ENCODE assay signal across 23 cellular contexts in genomic region chr2:164781394-164781793, GRCh38.
A peak's percentile ranks its signal among the peaks of the same experiment; 100 is the strongest.
DNase-seq lines count a peak whose midpoint lies in the region; ATAC-seq and TF ChIP-seq lines count a peak whose summit lies in the region.
"Had no signal": no experiment of that assay in that cellular context is flagged by ENCODE, and none has a peak within 500 bp of the region (broad histone marks: within the 10 kb centered on the region; RNA-seq: fewer than 3 reads in every experiment).

No MANE protein-coding gene starts in this region.

- WGBS in lung, 2 donors: 48 to 86% methylated on average over 1 of the region's 1 CpG

- TF ChIP-seq CTCF in dorsolateral prefrontal cortex (IDR thresholded peaks at IDR 0.05 in 54 of 56, conservative IDR thresholded peaks at IDR 0.05 in 2 of 56; ENCODE audit: low read depth in 1 of 56, partially characterized antibody in 56 of 56): no peak
- no peak for TF ChIP-seq CTCF in lung (IDR thresholded peaks at IDR 0.05; ENCODE audit: control extremely low read depth, extremely low read depth)
- TF ChIP-seq CTCF in thoracic aorta (IDR thresholded peaks at IDR 0.05): no peak

- peak overlapping the region; percentile 35 for H3K9ac ChIP-seq in adipocyte (ENCODE audit: low read length)

- H3K36me3 ChIP-seq in adipocyte (ENCODE audit: control insufficient read depth, insufficient read depth, low read length, severe bottlenecking) (no peaks in the 10 kb centered on the region), lung (ENCODE audit: control insufficient read depth in 2 of 2, insufficient read depth in 2 of 2, low read length in 2 of 2) (no peaks in the 10 kb centered on the region), thoracic aorta (no peaks in the 10 kb centered on the region)
- H3K36me3 ChIP-seq: BE2C, SJSA1, uterus had no signal

- no peaks in the 10 kb centered on the region for H3K9me3 ChIP-seq in adipocyte (ENCODE audit: control insufficient read depth, low read length)
- no peaks in the 10 kb centered on the region for H3K9me3 ChIP-seq in lung (ENCODE audit: control insufficient read depth in 2 of 2, insufficient read depth in 1 of 2, low read length in 1 of 2)
- no peaks in the 10 kb centered on the region for H3K9me3 ChIP-seq in thoracic aorta
- H3K9me3 ChIP-seq: BE2C, psoas muscle, SJSA1, uterus had no signal

- H3K4me1 ChIP-seq in adipocyte (ENCODE audit: control insufficient read depth, insufficient read depth, low read length): peaks cover 54% of the 10 kb centered on the region
- H3K4me1 ChIP-seq in lung (ENCODE audit: control insufficient read depth in 2 of 2, insufficient read depth in 2 of 2, low read length in 2 of 2): peaks cover 6 to 31% of the 10 kb centered on the region in 2 donors
- H3K4me1 ChIP-seq in thoracic aorta (ENCODE audit: control insufficient read depth in 1 of 2, low read depth in 2 of 2): peaks cover 37 to 71% of the 10 kb centered on the region in 2 donors
- H3K4me1 ChIP-seq: BE2C, psoas muscle, uterus had no signal

- no peak for DNase-seq in adipocyte (ENCODE audit: low read depth)
- DNase-seq in dorsolateral prefrontal cortex: no peak
- no peak for DNase-seq in lung (ENCODE audit: low spot score)
- DNase-seq in thoracic aorta (ENCODE audit: low spot score): no peak
- DNase-seq in RKO (ENCODE audit: low spot score): no peak
- no peak for DNase-seq in NK-92 (lab: John Stamatoyannopoulos, UW; ENCODE audit: unreplicated experiment)
- no peak for DNase-seq in HK-2 (ENCODE audit: unreplicated experiment)
- DNase-seq: activated CD4-positive, alpha-beta T cell treated with anti-CD3 and anti-CD28 coated beads, Interleukin-2, amount 10 ng/mL, durations not matched to agents 24 days and 14 days; activated CD8-positive, alpha-beta memory T cell treated with anti-CD3 and anti-CD28 coated beads for 24 hours; activated effector memory CD4-positive, alpha-beta T cell treated with anti-CD3 and anti-CD28 coated beads, Interleukin-2, amount 50 U/mL, for 16 hours; BE2C; EL; GOT3; MV-4-11; natural killer cell; NCI-H82; nucleus accumbens; psoas muscle; uterus had no signal

- ATAC-seq in lung (ENCODE audit: insufficient read depth, low FRiP score): peak; percentile 21
- no peak for ATAC-seq in thoracic aorta (ENCODE audit: insufficient number of reproducible peaks, low FRiP score, low read depth)
- ATAC-seq: left lobe of liver; natural killer cell; psoas muscle; stimulated activated memory B cell treated with anti-CD40 and anti-IgM and Interleukin-4, amounts not matched to agents 10 μg/mL and 1 μg/mL and 100 μg/mL, for 72 hours; WTC11 had no signal

- intact Hi-C loops in dorsolateral prefrontal cortex (cut with DNase I): no loop called here

- H3K27ac ChIP-seq in dorsolateral prefrontal cortex: peak overlapping the region in 42 of 59 donors; percentile 1 to 74 (median 40)
- H3K27ac ChIP-seq in lung (ENCODE audit: low read depth in 1 of 2, low read length in 1 of 2): peak overlapping the region in 1 of 2 donors; percentile 29
- peak overlapping the region; percentile 14 to 57 for H3K27ac ChIP-seq in thoracic aorta
- H3K27ac ChIP-seq: psoas muscle, SJSA1 had no signal

- H3K27me3 ChIP-seq in adipocyte (replicated peaks; ENCODE audit: control insufficient read depth, insufficient read depth, low read length) (no peaks in the 10 kb centered on the region), dorsolateral prefrontal cortex (no peaks in the 10 kb centered on the region), lung (ENCODE audit: control insufficient read depth, insufficient read depth) (no peaks in the 10 kb centered on the region), thoracic aorta (replicated peaks; ENCODE audit: insufficient read depth) (no peaks in the 10 kb centered on the region)
- H3K27me3 ChIP-seq: BE2C, SJSA1, uterus had no signal

- H3K4me3 ChIP-seq in adipocyte (ENCODE audit: low read length) (no peak overlapping the region), dorsolateral prefrontal cortex (no peak overlapping the region), lung (no peak overlapping the region), thoracic aorta (no peak overlapping the region)
- H3K4me3 ChIP-seq: psoas muscle, SJSA1, uterus had no signal
